23 cellular contexts compared by ENCODE assay signal in genomic region chr3:81105761-81106160, GRCh38.
DNase-seq lines count a peak whose midpoint lies in the region; ATAC-seq and TF ChIP-seq lines count a peak whose summit lies in the region.
"Had no signal": no experiment of that assay in that cellular context is flagged by ENCODE, and none has a peak within 500 bp of the region (broad histone marks: within the 10 kb centered on the region; RNA-seq: fewer than 3 reads in every experiment).

No MANE protein-coding gene starts in this region.

- H3K27ac Mint-ChIP-seq in neural progenitor cell, result no peak overlapping the region
- H3K27ac Mint-ChIP-seq in WTC11, result no peak overlapping the region
- H3K27ac Mint-ChIP-seq: activated CD8-positive, alpha-beta T cell treated with anti-CD3 and anti-CD28 coated beads for 36 hours; nephron; stimulated activated memory B cell treated with anti-CD40 and anti-IgM and Interleukin-4, amounts not matched to agents 10 μg/mL and 1 μg/mL and 100 μg/mL, for 72 hours had no signal

- H3K4me1 ChIP-seq in neural progenitor cell, result peaks cover 6% of the 10 kb centered on the region
- no peaks in the 10 kb centered on the region for H3K4me1 ChIP-seq in uterus
- H3K4me1 ChIP-seq: vagina had no signal

- H3K79me2 ChIP-seq in neural progenitor cell (ENCODE audit: low read depth), result no peaks in the 10 kb centered on the region

- intact Hi-C loops in uterus (cut with DNase I; ENCODE audit: low total_unique reads), result no loop called here

- no peaks in the 10 kb centered on the region for H3K9me3 Mint-ChIP-seq in neural progenitor cell
- peaks cover 5% of the 10 kb centered on the region; the same call in 1 of the 2 replicates for H3K9me3 Mint-ChIP-seq in WTC11
- H3K9me3 Mint-ChIP-seq: nephron had no signal

- H3K36me3 Mint-ChIP-seq in neural progenitor cell (no peaks in the 10 kb centered on the region), WTC11 (peaks cover 4% of the 10 kb centered on the region; the same call in 1 of the 2 replicates)
- H3K36me3 Mint-ChIP-seq: stimulated activated memory B cell treated with anti-CD40 and anti-IgM and Interleukin-4, amounts not matched to agents 10 μg/mL and 1 μg/mL and 100 μg/mL, for 72 hours had no signal

- H3K4me3 ChIP-seq in neural progenitor cell (no peak overlapping the region), uterus (no peak overlapping the region)
- H3K4me3 ChIP-seq: smooth muscle cell, vagina had no signal

- DNase-seq in ELR (ENCODE audit: low read depth), result peak; percentile 56
- peak; percentile 11 for DNase-seq in NCI-H460 (ENCODE audit: extremely low read depth, low read depth)
- DNase-seq in dermis blood vessel endothelial cell, result peak; percentile 91
- DNase-seq in neural progenitor cell (ENCODE audit: low spot score), result no peak
- DNase-seq in uterus, result no peak
- DNase-seq in stimulated activated naive CD4-positive, alpha-beta T cell (lab: John Stamatoyannopoulos, UW), result no peak
- DNase-seq in WTC11 (ENCODE audit: low spot score), result no peak
- no peak for DNase-seq in ecto neural progenitor cell (ENCODE audit: low spot score)
- DNase-seq: activated CD8-positive, alpha-beta T cell treated with anti-CD3 and anti-CD28 coated beads for 36 hours; activated naive CD4-positive, alpha-beta T cell; H7; left colon; NCI-H2171 treated with DMSO at 0.1 percent for 48 hours; NCI-H748 treated with DMSO at 0.1 percent for 48 hours; SHP77 had no signal

- peak overlapping the region; percentile 65 for H2AFZ ChIP-seq in neural progenitor cell (replicated peaks)

- no peaks in the 10 kb centered on the region for H4K20me1 ChIP-seq in neural progenitor cell (ENCODE audit: low read depth)

- H3K9ac ChIP-seq in neural progenitor cell, result no peak overlapping the region

- POLR2A ChIA-PET in WTC11 (lab: Charles Lee), result no interaction called here

- TF ChIP-seq CTCF in neural progenitor cell (IDR thresholded peaks at IDR 0.05) (no peak), uterus (IDR thresholded peaks at IDR 0.05) (no peak), WTC11 (IDR thresholded peaks at IDR 0.05) (no peak)

- no peak overlapping the region for H3K4me2 ChIP-seq in neural progenitor cell
- H3K4me2 ChIP-seq: smooth muscle cell had no signal

- no peaks in the 10 kb centered on the region for H3F3A ChIP-seq in neural progenitor cell (ENCODE audit: low read depth)

- H3K27me3 ChIP-seq in neural progenitor cell, result no peaks in the 10 kb centered on the region
- no peaks in the 10 kb centered on the region for H3K27me3 ChIP-seq in uterus
- H3K27me3 ChIP-seq: vagina had no signal

- H3K4me1 Mint-ChIP-seq in neural progenitor cell, result no peaks in the 10 kb centered on the region
- peaks cover 8% of the 10 kb centered on the region for H3K4me1 Mint-ChIP-seq in WTC11
- H3K4me1 Mint-ChIP-seq: nephron; stimulated activated memory B cell treated with anti-CD40 and anti-IgM and Interleukin-4, amounts not matched to agents 10 μg/mL and 1 μg/mL and 100 μg/mL, for 72 hours had no signal

- H3K4me3 Mint-ChIP-seq in neural progenitor cell (no peak overlapping the region), WTC11 (no peak overlapping the region)
- H3K4me3 Mint-ChIP-seq: activated CD8-positive, alpha-beta T cell treated with anti-CD3 and anti-CD28 coated beads for 36 hours; nephron; stimulated activated memory B cell treated with anti-CD40 and anti-IgM and Interleukin-4, amounts not matched to agents 10 μg/mL and 1 μg/mL and 100 μg/mL, for 72 hours had no signal

- H3K9me3 ChIP-seq in neural progenitor cell (ENCODE audit: low read depth) (no peaks in the 10 kb centered on the region), uterus (no peaks in the 10 kb centered on the region)
- H3K9me3 ChIP-seq: vagina had no signal

- CTCF ChIA-PET in WTC11 (lab: Charles Lee), result no interaction called here

- no peak for ATAC-seq in WTC11
- ATAC-seq: activated CD4-positive, CD25-positive, alpha-beta regulatory T cell treated with anti-CD3 and anti-CD28 coated beads, Interleukin-2, amount 50 U/mL, for 24 hours; activated CD8-positive, alpha-beta T cell treated with anti-CD3 and anti-CD28 coated beads for 36 hours; left colon; stimulated activated memory B cell treated with anti-CD40 and anti-IgM and Interleukin-4, amounts not matched to agents 10 μg/mL and 1 μg/mL and 100 μg/mL, for 72 hours had no signal

- H3K27ac ChIP-seq in neural progenitor cell (no peak overlapping the region), uterus (no peak overlapping the region)
- H3K27ac ChIP-seq: C4-2B, epithelial cell of prostate, HL-60, vagina had no signal

- H3K27me3 Mint-ChIP-seq in neural progenitor cell (ENCODE audit: insufficient read depth, low read depth) (no peaks in the 10 kb centered on the region), WTC11 (ENCODE audit: low read depth) (no peaks in the 10 kb centered on the region)
- H3K27me3 Mint-ChIP-seq: activated CD8-positive, alpha-beta T cell treated with anti-CD3 and anti-CD28 coated beads for 36 hours; stimulated activated memory B cell treated with anti-CD40 and anti-IgM and Interleukin-4, amounts not matched to agents 10 μg/mL and 1 μg/mL and 100 μg/mL, for 72 hours had no signal

- H3K36me3 ChIP-seq in neural progenitor cell, result no peaks in the 10 kb centered on the region
- no peaks in the 10 kb centered on the region for H3K36me3 ChIP-seq in uterus
- H3K36me3 ChIP-seq: vagina had no signal

- TF ChIP-seq POLR2A in uterus (IDR thresholded peaks at IDR 0.05), result no peak

TF ChIP-seq in WTC11, 78 proteins besides CTCF, POLR2A, EP300 and RAD21:
- no peak for TF ChIP-seq TCF7 (CRISPR knock-in tag; IDR thresholded peaks at IDR 0.05; ENCODE audit: low read depth)
- TF ChIP-seq CBFB (CRISPR knock-in tag; IDR thresholded peaks at IDR 0.05; ENCODE audit: low read depth), result no peak
- no peak for TF ChIP-seq SOX15 (CRISPR knock-in tag; IDR thresholded peaks at IDR 0.05)
- TF ChIP-seq NR3C1 (CRISPR knock-in tag; conservative IDR thresholded peaks at IDR 0.05; ENCODE audit: low read depth), result no peak
- TF ChIP-seq E2F5 (CRISPR knock-in tag; IDR thresholded peaks at IDR 0.05), result no peak
- no peak for TF ChIP-seq ZNF281 (CRISPR knock-in tag; IDR thresholded peaks at IDR 0.05)
- no peak for TF ChIP-seq NFYB (CRISPR knock-in tag; conservative IDR thresholded peaks at IDR 0.05; ENCODE audit: low read depth)
- TF ChIP-seq, protein P1, sequence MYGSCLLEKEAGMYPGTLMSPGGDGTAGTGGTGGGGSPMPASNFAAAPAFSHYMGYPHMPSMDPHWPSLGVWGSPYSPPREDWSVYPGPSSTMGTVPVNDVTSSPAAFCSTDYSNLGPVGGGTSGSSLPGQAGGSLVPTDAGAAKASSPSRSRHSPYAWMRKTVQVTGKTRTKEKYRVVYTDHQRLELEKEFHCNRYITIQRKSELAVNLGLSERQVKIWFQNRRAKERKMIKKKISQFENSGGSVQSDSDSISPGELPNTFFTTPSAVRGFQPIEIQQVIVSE (CRISPR knock-in tag; IDR thresholded peaks at IDR 0.05; ENCODE audit: borderline replicate concordance), result no peak
- TF ChIP-seq, protein P2, sequence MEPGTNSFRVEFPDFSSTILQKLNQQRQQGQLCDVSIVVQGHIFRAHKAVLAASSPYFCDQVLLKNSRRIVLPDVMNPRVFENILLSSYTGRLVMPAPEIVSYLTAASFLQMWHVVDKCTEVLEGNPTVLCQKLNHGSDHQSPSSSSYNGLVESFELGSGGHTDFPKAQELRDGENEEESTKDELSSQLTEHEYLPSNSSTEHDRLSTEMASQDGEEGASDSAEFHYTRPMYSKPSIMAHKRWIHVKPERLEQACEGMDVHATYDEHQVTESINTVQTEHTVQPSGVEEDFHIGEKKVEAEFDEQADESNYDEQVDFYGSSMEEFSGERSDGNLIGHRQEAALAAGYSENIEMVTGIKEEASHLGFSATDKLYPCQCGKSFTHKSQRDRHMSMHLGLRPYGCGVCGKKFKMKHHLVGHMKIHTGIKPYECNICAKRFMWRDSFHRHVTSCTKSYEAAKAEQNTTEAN (CRISPR knock-in tag; IDR thresholded peaks at IDR 0.05), result no peak

Comparison
In these comparisons a context has a peak if more than half of its experiments do, and no peak if none do; other contexts are left out.
1. DNase-seq: peak in ELR (single experiment), NCI-H460 (single experiment) and dermis blood vessel endothelial cell (single experiment); none in neural progenitor cell (single experiment), uterus (0 of 2), stimulated activated naive CD4-positive, alpha-beta T cell (0 of 6), WTC11 (single experiment) and ecto neural progenitor cell (single experiment).